10 cellular contexts compared by ENCODE assay signal in the genomic region with DNA sequence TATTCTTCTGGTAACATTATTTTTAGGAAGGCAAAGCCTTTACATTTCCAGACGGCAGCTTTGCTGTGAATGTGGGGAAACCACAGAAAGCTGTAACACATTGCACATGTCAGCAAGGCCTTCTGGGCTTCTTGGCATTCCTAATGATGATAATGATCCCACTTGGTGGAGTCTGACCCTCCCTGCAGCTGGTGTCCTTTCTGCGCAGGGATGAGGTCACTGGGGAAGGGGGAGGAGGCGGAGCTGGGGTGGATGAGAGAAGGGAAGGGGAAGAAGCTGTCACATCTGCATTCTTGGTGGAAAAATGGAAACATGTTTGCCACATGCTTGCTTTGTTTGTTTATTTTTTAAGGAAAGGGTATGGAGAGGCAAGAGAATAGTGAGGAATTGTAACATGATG.
DNase-seq lines count a peak whose midpoint lies in the region; ATAC-seq and TF ChIP-seq lines count a peak whose summit lies in the region.
"Had no signal": no experiment of that assay in that cellular context is flagged by ENCODE, and none has a peak within 500 bp of the region (broad histone marks: within the 10 kb centered on the region; RNA-seq: fewer than 3 reads in every experiment).

No MANE protein-coding gene starts in this region.

- H3K9me3 ChIP-seq in osteoblast (ENCODE audit: low read depth, low read length): no peaks in the 10 kb centered on the region

- H3K4me1 ChIP-seq in osteoblast (ENCODE audit: insufficient read depth, low read length): peaks cover 62% of the 10 kb centered on the region

- peak overlapping the region; percentile 21 for H2AFZ ChIP-seq in osteoblast (ENCODE audit: low read length)

- ATAC-seq in GM21576 (IDR thresholded peaks at IDR 0.05; ENCODE audit: unreplicated experiment) (no peak), GM21367 (IDR thresholded peaks at IDR 0.05; ENCODE audit: unreplicated experiment) (no peak)

- H3K36me3 ChIP-seq in osteoblast (ENCODE audit: insufficient read depth, low read length): no peaks in the 10 kb centered on the region

- TF ChIP-seq CTCF in fibroblast of villous mesenchyme (IDR thresholded peaks at IDR 0.05; ENCODE audit: insufficient read depth, low read depth, low read length): no peak
- TF ChIP-seq CTCF in osteoblast (IDR thresholded peaks at IDR 0.05; ENCODE audit: extremely low read depth, low read depth, low read length): no peak

- no peak overlapping the region for H3K4me2 ChIP-seq in osteoblast (ENCODE audit: insufficient read depth, low read length)

- H3K4me3 ChIP-seq in fibroblast of villous mesenchyme (ENCODE audit: low read depth, low read length): no peak overlapping the region
- no peak overlapping the region for H3K4me3 ChIP-seq in osteoblast (ENCODE audit: insufficient read depth, low read length)

- H3K27ac ChIP-seq in osteoblast (ENCODE audit: low read depth, low read length): peak overlapping the region; percentile 45

- no peaks in the 10 kb centered on the region for H4K20me1 ChIP-seq in osteoblast (ENCODE audit: insufficient read depth, low read length)

- H3K27me3 ChIP-seq in osteoblast (ENCODE audit: insufficient read depth, low read length): no peaks in the 10 kb centered on the region

- DNase-seq in Ammon's horn (ENCODE audit: low spot score) (peak; percentile 56), NCI-H226 (peak; percentile 74), fibroblast of villous mesenchyme (ENCODE audit: low read depth) (peak; percentile 99), osteoblast (ENCODE audit: insufficient read length, low spot score, missing footprints) (peak; percentile 77), activated gamma-delta T cell treated with Interleukin-2 at 50 U/mL for 16 hours (no peak)
- no peak for DNase-seq in activated CD4-positive, alpha-beta T cell treated with anti-CD3 and anti-CD28 coated beads, Interleukin-2, amount 50 U/mL, for 1 hour
- DNase-seq: activated naive CD4-positive, alpha-beta T cell treated with anti-CD3 and anti-CD28 coated beads for 36 hours; kidney glomerular epithelial cell had no signal

- no peaks in the 10 kb centered on the region for H3K79me2 ChIP-seq in osteoblast (ENCODE audit: insufficient read depth, low read length)

Comparison
In these comparisons a context has a peak if more than half of its experiments do, and no peak if none do; other contexts are left out.
1. DNase-seq: peak in Ammon's horn (single experiment), NCI-H226 (single experiment), fibroblast of villous mesenchyme (single experiment) and osteoblast (single experiment); none in activated gamma-delta T cell treated with Interleukin-2 at 50 U/mL for 16 hours (single experiment) and activated CD4-positive, alpha-beta T cell treated with anti-CD3 and anti-CD28 coated beads, Interleukin-2, amount 50 U/mL, for 1 hour (single experiment).